28 cellular contexts compared by ENCODE assay signal in the genomic region with DNA sequence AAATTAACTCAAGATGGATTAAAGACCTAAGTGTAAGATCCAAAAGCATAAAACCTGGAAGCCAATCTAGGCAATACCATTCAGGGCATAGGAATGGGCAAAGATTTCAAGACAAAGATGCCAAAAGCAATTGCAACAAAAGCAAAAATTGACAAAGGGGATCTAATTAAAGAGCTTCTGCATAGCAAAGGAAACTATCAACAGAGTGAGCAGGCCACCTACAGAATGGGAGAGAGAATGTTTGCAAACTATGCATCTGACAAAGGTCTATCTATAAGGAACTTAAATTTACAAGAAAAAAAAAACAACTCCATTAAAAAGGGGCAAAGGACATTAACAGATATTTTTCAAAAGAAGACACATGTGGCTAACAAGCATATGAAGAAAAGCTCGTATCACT.
"Had no signal": no experiment of that assay in that cellular context is flagged by ENCODE, and none has a peak within 500 bp of the region (broad histone marks: within the 10 kb centered on the region; RNA-seq: fewer than 3 reads in every experiment).

No MANE protein-coding gene starts in this region.

- H3K27me3 ChIP-seq: esophagus squamous epithelium, gastrocnemius medialis, heart right ventricle, left lung had no signal

- H3K27me3 Mint-ChIP-seq: dendritic cell treated with granulocyte-macrophage colony-stimulating factor and Interleukin-4, amounts not matched to agents 40 ng/mL and 50 ng/mL, for 4 days; effector memory CD8-positive, alpha-beta T cell; naive B cell had no signal

- DNase-seq: effector CD8-positive, alpha-beta T cell; effector memory CD8-positive, alpha-beta T cell; endodermal cell; erythroblast; esophagus squamous epithelium; foreskin fibroblast; foreskin melanocyte; gastrocnemius medialis; glutamatergic neuron; head of caudate nucleus; heart right ventricle; hippocampal formation; left cardiac atrium; left lung; left ventricle myocardium superior; lower lobe of right lung; mesenchymal stem cell; mucosa of descending colon; naive B cell had no signal

- H3K4me3 Mint-ChIP-seq: dendritic cell treated with granulocyte-macrophage colony-stimulating factor and Interleukin-4, amounts not matched to agents 40 ng/mL and 50 ng/mL, for 4 days; effector memory CD8-positive, alpha-beta T cell; endodermal cell; mesothelial cell of epicardium; naive B cell had no signal

- ATAC-seq: effector memory CD8-positive, alpha-beta T cell; esophagus mucosa; gastrocnemius medialis; heart right ventricle; left cardiac atrium; left lung; left ventricle myocardium superior; lower lobe of right lung; mucosa of descending colon had no signal

- FAIRE-seq: colon, endometrium, islet of Langerhans, keratinocyte had no signal

- H3K9me3 Mint-ChIP-seq: endodermal cell, mesothelial cell of epicardium had no signal

- H3K4me1 ChIP-seq: esophagus squamous epithelium, gastrocnemius medialis, heart right ventricle, left lung, lower lobe of right lung had no signal

- H3K4me1 Mint-ChIP-seq: endodermal cell, mesothelial cell of epicardium, naive B cell had no signal

- H3K27ac Mint-ChIP-seq: dendritic cell treated with granulocyte-macrophage colony-stimulating factor and Interleukin-4, amounts not matched to agents 40 ng/mL and 50 ng/mL, for 4 days; effector memory CD8-positive, alpha-beta T cell; endodermal cell; mesothelial cell of epicardium had no signal

- H3K36me3 ChIP-seq: esophagus squamous epithelium, gastrocnemius medialis, heart right ventricle, left lung, lower lobe of right lung had no signal

- H3K27ac ChIP-seq: coronary artery, epithelial cell of prostate, esophagus squamous epithelium, gastrocnemius medialis, heart right ventricle, left lung, lower lobe of right lung had no signal

- H3K36me3 Mint-ChIP-seq: mesothelial cell of epicardium had no signal

- H3K9me3 ChIP-seq: esophagus squamous epithelium, gastrocnemius medialis, lower lobe of right lung, mucosa of descending colon had no signal

- H3K4me3 ChIP-seq: coronary artery, esophagus squamous epithelium, gastrocnemius medialis, heart right ventricle, left lung, lower lobe of right lung, mucosa of descending colon had no signal
